ENCODE assay signal across 28 cellular contexts in genomic region chr5:147092044-147092443, GRCh38.
"Had no signal": no experiment of that assay in that cellular context is flagged by ENCODE, and none has a peak within 500 bp of the region (broad histone marks: within the 10 kb centered on the region; RNA-seq: fewer than 3 reads in every experiment).

No MANE protein-coding gene starts in this region.

- H3K4me1 ChIP-seq: adrenal gland, body of pancreas, colonic mucosa, heart left ventricle, left ventricle myocardium inferior had no signal

- H3K4me3 ChIP-seq: adrenal gland, body of pancreas, colonic mucosa, heart left ventricle, left ventricle myocardium inferior, lung, smooth muscle cell, thoracic aorta had no signal

- ATAC-seq: body of pancreas, heart left ventricle had no signal

- H3K4me1 Mint-ChIP-seq: nephron had no signal

- H3K27ac ChIP-seq: adrenal gland, body of pancreas, colonic mucosa, heart left ventricle, left ventricle myocardium inferior, neutrophil, thoracic aorta, VCaP had no signal

- H3K36me3 Mint-ChIP-seq: activated naive CD8-positive, alpha-beta T cell had no signal

- DNase-seq: activated CD4-positive, alpha-beta T cell treated with anti-CD3 and anti-CD28 coated beads for 4 hours; activated CD4-positive, alpha-beta T cell treated with anti-CD3 and anti-CD28 coated beads, Interleukin-2, amount 50 U/mL, for 48 hours; activated CD8-positive, alpha-beta memory T cell treated with anti-CD3 and anti-CD28 coated beads for 24 hours; activated effector memory CD4-positive, alpha-beta T cell treated with Interleukin-2 at 50 U/mL for 16 hours; activated naive CD4-positive, alpha-beta T cell treated with Interleukin-2 at 50 U/mL for 16 hours; adrenal gland; aorta; body of pancreas; cerebellar nuclear complex; colonic mucosa; effector memory CD4-positive, alpha-beta T cell; heart left ventricle; kidney glomerular epithelial cell; left ventricle myocardium inferior; stimulated activated CD4-positive, alpha-beta T cell treated with anti-CD3 and anti-CD28 coated beads, Interleukin-1b, Interleukin-23, amount 100 ng/mL, for 48 hours; stimulated activated naive CD4-positive, alpha-beta T cell; SW 1271; T-helper 9 cell; trophoblast cell had no signal

- H3K36me3 ChIP-seq: adrenal gland, colonic mucosa, heart left ventricle, left ventricle myocardium inferior, neutrophil, thoracic aorta had no signal

- H3K4me3 Mint-ChIP-seq: activated naive CD8-positive, alpha-beta T cell; nephron; T-helper 1 cell treated with Interleukin-12 subunit alpha and Interleukin-12 subunit beta and Interleukin-4 antibody, amounts not matched to agents 30 μg/mL and 1 μg/mL, for 36 hours had no signal

- H3K27me3 ChIP-seq: adrenal gland, body of pancreas, colonic mucosa, neutrophil had no signal

- H3K27ac Mint-ChIP-seq: activated naive CD8-positive, alpha-beta T cell; nephron; progenitor cell of endocrine pancreas; T-helper 1 cell treated with Interleukin-12 subunit alpha and Interleukin-12 subunit beta and Interleukin-4 antibody, amounts not matched to agents 30 μg/mL and 1 μg/mL, for 36 hours had no signal

- H3K4me2 ChIP-seq: smooth muscle cell had no signal

- H3K9me3 Mint-ChIP-seq: T-helper 1 cell treated with Interleukin-12 subunit alpha and Interleukin-12 subunit beta and Interleukin-4 antibody, amounts not matched to agents 30 μg/mL and 1 μg/mL, for 36 hours had no signal
